In the genomic region with DNA sequence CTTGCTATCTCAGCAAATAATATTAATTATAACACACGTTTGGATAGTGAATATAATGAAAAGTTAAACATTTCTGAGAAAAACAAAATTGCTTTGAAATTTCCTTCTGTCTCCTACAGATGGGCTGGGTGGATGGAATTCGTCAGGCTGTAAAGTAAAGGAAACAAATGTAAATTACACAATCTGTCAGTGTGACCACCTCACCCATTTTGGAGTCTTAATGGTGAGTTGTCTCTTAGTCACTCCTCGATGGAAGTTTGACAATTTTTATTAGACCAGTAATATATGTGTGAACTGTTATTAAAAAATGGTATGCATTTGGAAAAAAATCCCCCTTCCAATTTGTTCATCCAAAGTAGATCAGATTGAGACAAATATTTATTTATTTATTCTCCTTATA, we compare ENCODE assay signal across 24 cellular contexts.
DNase-seq lines count a peak whose midpoint lies in the region; ATAC-seq, FAIRE-seq and TF ChIP-seq lines count a peak whose summit lies in the region.
"Had no signal": no experiment of that assay in that cellular context is flagged by ENCODE, and none has a peak within 500 bp of the region (broad histone marks: within the 10 kb centered on the region; RNA-seq: fewer than 3 reads in every experiment).

No MANE protein-coding gene starts in this region.

- H3K27ac Mint-ChIP-seq in stimulated activated memory B cell treated with anti-CD40 and anti-IgM and Interleukin-4, amounts not matched to agents 10 μg/mL and 1 μg/mL and 100 μg/mL, for 72 hours: no peak overlapping the region
- H3K27ac Mint-ChIP-seq: activated CD4-positive, alpha-beta memory T cell treated with anti-CD3 and anti-CD28 coated beads, Interleukin-2, amount 10 ng/mL, durations not matched to agents 7 days and 5 days; effector memory CD8-positive, alpha-beta T cell; naive thymus-derived CD8-positive, alpha-beta T cell had no signal

- H3K9me2 ChIP-seq in PC-9 (ENCODE audit: insufficient read depth): no peaks in the 10 kb centered on the region

- BruUV-seq in PC-9 (replicated peaks; lab: Mats Ljungman, UMichigan): no TSS peak

- H4K20me1 ChIP-seq in PC-9 (ENCODE audit: insufficient read depth): no peaks in the 10 kb centered on the region

- H3K4me1 ChIP-seq in PC-9 (replicated peaks; ENCODE audit: insufficient read depth) (peaks cover 46% of the 10 kb centered on the region), pancreas (no peaks in the 10 kb centered on the region)
- H3K4me1 ChIP-seq: esophagus squamous epithelium, HAP-1, left lung had no signal

- no peak overlapping the region for H2AFZ ChIP-seq in PC-9

- no peaks in the 10 kb centered on the region for H3K27me3 Mint-ChIP-seq in stimulated activated memory B cell treated with anti-CD40 and anti-IgM and Interleukin-4, amounts not matched to agents 10 μg/mL and 1 μg/mL and 100 μg/mL, for 72 hours
- H3K27me3 Mint-ChIP-seq: naive thymus-derived CD8-positive, alpha-beta T cell had no signal

- H3F3A ChIP-seq in PC-9 (ENCODE audit: insufficient read depth, low read depth): 0 out of 2 replicates have a peak, but pooled peaks cover 3% of the 10 kb centered on the region

- CTCF ChIA-PET in PC-9 (lab: Charles Lee): no interaction called here

- H3K9me3 ChIP-seq in PC-9 (ENCODE audit: insufficient read depth, low read depth) (no peaks in the 10 kb centered on the region; the same call in 1 of the 2 replicates), pancreas (no peaks in the 10 kb centered on the region)
- H3K9me3 ChIP-seq: esophagus squamous epithelium, HAP-1, left lung had no signal

- H3K4me2 ChIP-seq in PC-9: peak overlapping the region; percentile 37

- POLR2A ChIA-PET in PC-9 (lab: Charles Lee; ENCODE audit: unreplicated experiment): no interaction called here

- no peaks in the 10 kb centered on the region for H3K79me2 ChIP-seq in PC-9 (ENCODE audit: low read depth)

- H3K36me3 ChIP-seq in PC-9 (ENCODE audit: low read depth): no peaks in the 10 kb centered on the region
- no peaks in the 10 kb centered on the region for H3K36me3 ChIP-seq in pancreas
- H3K36me3 ChIP-seq: esophagus squamous epithelium, HAP-1, left lung had no signal

- no peak overlapping the region for H3K4me3 ChIP-seq in AG10803 (ENCODE audit: low read length)
- no peak overlapping the region for H3K4me3 ChIP-seq in PC-9
- H3K4me3 ChIP-seq in fibroblast of the aortic adventitia (ENCODE audit: low read depth, low read length): no peak overlapping the region
- H3K4me3 ChIP-seq in pancreas: no peak overlapping the region
- H3K4me3 ChIP-seq: esophagus squamous epithelium, HAP-1, left lung had no signal

- no peak overlapping the region for H3K4me3 Mint-ChIP-seq in stimulated activated memory B cell treated with anti-CD40 and anti-IgM and Interleukin-4, amounts not matched to agents 10 μg/mL and 1 μg/mL and 100 μg/mL, for 72 hours
- H3K4me3 Mint-ChIP-seq: activated CD4-positive, alpha-beta memory T cell treated with anti-CD3 and anti-CD28 coated beads, Interleukin-2, amount 10 ng/mL, durations not matched to agents 7 days and 5 days; effector memory CD8-positive, alpha-beta T cell; naive thymus-derived CD8-positive, alpha-beta T cell had no signal

- H3K36me3 Mint-ChIP-seq in stimulated activated memory B cell treated with anti-CD40 and anti-IgM and Interleukin-4, amounts not matched to agents 10 μg/mL and 1 μg/mL and 100 μg/mL, for 72 hours: no peaks in the 10 kb centered on the region
- H3K36me3 Mint-ChIP-seq: naive thymus-derived CD8-positive, alpha-beta T cell had no signal

- peak; percentile 0 for DNase-seq in AG10803 (ENCODE audit: low read depth)
- DNase-seq in H54 (ENCODE audit: insufficient read length, low spot score): peak; percentile 2
- DNase-seq in PC-9: peak in 1 of 2 experiments; percentile 86
- DNase-seq in fibroblast of the aortic adventitia (ENCODE audit: low read depth): peak; percentile 1
- no peak for DNase-seq in COR-L47 (lab: John Stamatoyannopoulos, UW)
- no peak for DNase-seq in Kasumi-1 (lab: John Stamatoyannopoulos, UW)
- DNase-seq in pancreas: no peak
- DNase-seq: ACHN; activated CD4-positive, alpha-beta memory T cell treated with anti-CD3 and anti-CD28 coated beads, Interleukin-2, amount 10 ng/mL, durations not matched to agents 7 days and 5 days; activated CD4-positive, CD25-positive, alpha-beta regulatory T cell; activated effector memory CD4-positive, alpha-beta T cell treated with anti-CD3 and anti-CD28 coated beads, Interleukin-2, amount 50 U/mL, for 16 hours; C1 segment of cervical spinal cord; effector memory CD8-positive, alpha-beta T cell; esophagus squamous epithelium; GDM1; head of caudate nucleus; left lung; naive thymus-derived CD8-positive, alpha-beta T cell; NCI-H1436 treated with DMSO at 0.1 percent for 48 hours; right cardiac atrium; T1000 had no signal

- no peaks in the 10 kb centered on the region for H3K4me1 Mint-ChIP-seq in stimulated activated memory B cell treated with anti-CD40 and anti-IgM and Interleukin-4, amounts not matched to agents 10 μg/mL and 1 μg/mL and 100 μg/mL, for 72 hours
- H3K4me1 Mint-ChIP-seq: activated CD4-positive, alpha-beta memory T cell treated with anti-CD3 and anti-CD28 coated beads, Interleukin-2, amount 10 ng/mL, durations not matched to agents 7 days and 5 days; naive thymus-derived CD8-positive, alpha-beta T cell had no signal

- H3K27ac ChIP-seq in PC-9: peak overlapping the region; percentile 23
- no peak overlapping the region for H3K27ac ChIP-seq in pancreas
- H3K27ac ChIP-seq: esophagus squamous epithelium, left lung had no signal

- TF ChIP-seq POLR2A in H54 (IDR thresholded peaks at IDR 0.05; ENCODE audit: low read depth, low read length): no peak

- no peak for ATAC-seq in pancreas
- no peak for ATAC-seq in stimulated activated memory B cell treated with anti-CD40 and anti-IgM and Interleukin-4, amounts not matched to agents 10 μg/mL and 1 μg/mL and 100 μg/mL, for 72 hours
- ATAC-seq: effector memory CD8-positive, alpha-beta T cell; left lung; naive thymus-derived CD8-positive, alpha-beta T cell; right cardiac atrium; Right ventricle myocardium inferior had no signal

- intact Hi-C loops in PC-9 (cut with micrococcal nuclease; ENCODE audit: unreplicated experiment) (loop anchor here (5.0 to 10.0 kb wide), 3 partner anchors 43 to 300 kb away; a partner anchor contains a TSS), pancreas (cut with DNase I) (no loop called here)

- no peaks in the 10 kb centered on the region for H3K9me3 Mint-ChIP-seq in stimulated activated memory B cell treated with anti-CD40 and anti-IgM and Interleukin-4, amounts not matched to agents 10 μg/mL and 1 μg/mL and 100 μg/mL, for 72 hours
- H3K9me3 Mint-ChIP-seq: activated CD4-positive, alpha-beta memory T cell treated with anti-CD3 and anti-CD28 coated beads, Interleukin-2, amount 10 ng/mL, durations not matched to agents 7 days and 5 days; effector memory CD8-positive, alpha-beta T cell; naive thymus-derived CD8-positive, alpha-beta T cell had no signal

- no peak for TF ChIP-seq CTCF in AG10803 (conservative IDR thresholded peaks at IDR 0.05; ENCODE audit: low read length)
- TF ChIP-seq CTCF in PC-9 (conservative IDR thresholded peaks at IDR 0.05): no peak
- TF ChIP-seq CTCF in fibroblast of the aortic adventitia (IDR thresholded peaks at IDR 0.05; ENCODE audit: insufficient read depth, low read length): no peak
- no peak for TF ChIP-seq CTCF in pancreas (IDR thresholded peaks at IDR 0.05)

- 47 to 55% methylated on average over 3 of the region's 3 CpGs for WGBS in pancreas, 2 donors

- H3K27me3 ChIP-seq in PC-9 (ENCODE audit: insufficient read depth, low read depth) (no peaks in the 10 kb centered on the region), pancreas (peaks cover 0 to 5% (median 2%) of the 10 kb centered on the region in 4 donors)
- H3K27me3 ChIP-seq: esophagus squamous epithelium, left lung had no signal

- FAIRE-seq in H54 (lab: Jason Lieb, UNC) (no peak), pancreas (lab: Jason Lieb, UNC) (no peak)

Comparison
In these comparisons a context has a peak if more than half of its experiments do, and no peak if none do; other contexts are left out.
1. DNase-seq: peak in AG10803 (single experiment), H54 (single experiment) and fibroblast of the aortic adventitia (single experiment); none in COR-L47 (single experiment), Kasumi-1 (0 of 2) and pancreas (0 of 6).